In the genomic region with DNA sequence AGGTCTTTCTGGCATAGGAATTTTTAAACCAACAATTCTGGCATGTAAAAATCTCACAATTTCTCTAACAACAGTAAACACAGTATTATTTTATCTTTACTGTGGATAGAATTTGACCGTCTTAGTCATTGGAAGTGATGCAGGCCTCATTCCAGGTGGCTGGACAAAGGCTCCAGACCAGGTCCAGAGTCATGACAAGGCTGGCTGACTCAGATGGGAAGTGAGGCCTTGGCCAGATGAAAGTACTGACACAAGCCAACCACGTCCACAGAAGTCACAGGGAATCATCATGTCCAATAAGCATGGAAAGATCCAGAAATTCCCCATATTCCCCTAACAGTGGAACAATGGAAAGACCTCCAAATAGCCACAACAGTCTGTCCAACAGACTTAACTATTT, we compare ENCODE assay signal across 13 cellular contexts. TPM values are rescaled to one million over a fixed set of nuclear protein-coding genes. Genes with fewer than 3 reads are reported as not detected.
DNase-seq lines count a peak whose midpoint lies in the region; ATAC-seq and TF ChIP-seq lines count a peak whose summit lies in the region.
"Had no signal": no experiment of that assay in that cellular context is flagged by ENCODE, and none has a peak within 500 bp of the region (broad histone marks: within the 10 kb centered on the region; RNA-seq: fewer than 3 reads in every experiment).

No MANE protein-coding gene starts in this region.

- H3K4me3 ChIP-seq in epithelial cell of esophagus (ENCODE audit: low read length), result no peak overlapping the region
- H3K4me3 ChIP-seq: GM23338, SK-N-MC, tibial nerve had no signal

- ATAC-seq in GM18858 (IDR thresholded peaks at IDR 0.05; ENCODE audit: unreplicated experiment), result no peak
- ATAC-seq: GM23338 had no signal

- in situ Hi-C loops in GM13977 (cut with MboI; ENCODE audit: low pct_unique_long_range_greater_than_20kb, low sequenced_read_pairs, unreplicated experiment), result loop anchor here (25.0 kb wide), 1 partner anchor 149 kb away; no protein-coding TSS in a partner anchor

- no peaks in the 10 kb centered on the region for H3K4me1 Mint-ChIP-seq in immature natural killer cell
- H3K4me1 Mint-ChIP-seq: activated naive CD8-positive, alpha-beta T cell treated with anti-CD3 and anti-CD28 coated beads for 36 hours had no signal

- H3K9me3 Mint-ChIP-seq in immature natural killer cell, result peaks cover 0 to 2% (median 0%) of the 10 kb centered on the region in 6 donors
- H3K9me3 Mint-ChIP-seq: activated naive CD8-positive, alpha-beta T cell treated with anti-CD3 and anti-CD28 coated beads for 36 hours; GM23338 had no signal

- no peaks in the 10 kb centered on the region for H3K36me3 Mint-ChIP-seq in immature natural killer cell
- H3K36me3 Mint-ChIP-seq: activated naive CD8-positive, alpha-beta T cell treated with anti-CD3 and anti-CD28 coated beads for 36 hours had no signal

- no peak overlapping the region for H3K27ac Mint-ChIP-seq in immature natural killer cell
- H3K27ac Mint-ChIP-seq: activated naive CD8-positive, alpha-beta T cell treated with anti-CD3 and anti-CD28 coated beads for 36 hours; GM23338 had no signal

- DNase-seq in AG08395 (ENCODE audit: low spot score) (peak; percentile 77), RKO (ENCODE audit: low spot score) (peak; percentile 13), epithelial cell of esophagus (ENCODE audit: low read depth) (peak; percentile 10), lung microvascular endothelial cell (ENCODE audit: low read depth in 2 of 2) (peak; percentile 36 to 54), GM13977 (ENCODE audit: low spot score) (no peak), HUDEP-2 (lab: John Stamatoyannopoulos, UW; ENCODE audit: unreplicated experiment in 76 of 76) (no peak), immature natural killer cell (no peak)
- DNase-seq: activated naive CD8-positive, alpha-beta T cell treated with anti-CD3 and anti-CD28 coated beads for 36 hours; WERI-Rb-1 had no signal

- no peak for TF ChIP-seq CTCF in epithelial cell of esophagus (IDR thresholded peaks at IDR 0.05; ENCODE audit: insufficient read depth, low read depth, low read length, missing control alignments)
- TF ChIP-seq CTCF in GM13977 (IDR thresholded peaks at IDR 0.05; ENCODE audit: extremely low read depth, insufficient read depth, missing control alignments), result no peak

- H3K4me3 Mint-ChIP-seq in immature natural killer cell, result no peak overlapping the region
- H3K4me3 Mint-ChIP-seq: activated naive CD8-positive, alpha-beta T cell treated with anti-CD3 and anti-CD28 coated beads for 36 hours; GM23338 had no signal

- peaks cover 0 to 3% (median 1%) of the 10 kb centered on the region in 3 donors for H3K27me3 Mint-ChIP-seq in immature natural killer cell (ENCODE audit: low read depth in 3 of 3)
- H3K27me3 Mint-ChIP-seq: activated naive CD8-positive, alpha-beta T cell treated with anti-CD3 and anti-CD28 coated beads for 36 hours had no signal

RNA-seq across cellular contexts. Expression of a gene that starts 12.4 kb away (rescaled TPM):
- total RNA-seq in lung microvascular endothelial cell, result 0.20 and 3.9 TPM in 2 replicates
- polyA plus RNA-seq in immature natural killer cell, result not detected

Comparison
In these comparisons a context has a peak if more than half of its experiments do, and no peak if none do; other contexts are left out.
1. DNase-seq: peak in AG08395 (single experiment), RKO (single experiment), epithelial cell of esophagus (single experiment) and lung microvascular endothelial cell (2 of 2); none in GM13977 (single experiment), HUDEP-2 (0 of 76) and immature natural killer cell (0 of 3).